8 cellular contexts compared by ENCODE assay signal in genomic region chr16:70737377-70738082, GRCh38. TPM values are rescaled to one million over a fixed set of nuclear protein-coding genes. Genes with fewer than 3 reads are reported as not detected.
DNase-seq lines count a peak whose midpoint lies in the region; ATAC-seq and TF ChIP-seq lines count a peak whose summit lies in the region.

No MANE protein-coding gene starts in this region.

- H3K27ac ChIP-seq in HUES64 (ENCODE audit: low read depth, low read length) = peak overlapping the region; percentile 25; the same call in 1 of the 2 replicates
- peak overlapping the region; percentile 84 to 98 (median 91) for H3K27ac ChIP-seq in sigmoid colon

- intact Hi-C loops in sigmoid colon (cut with DNase I) = loop anchor here (1.0 to 5.0 kb wide), 2 partner anchors 35 to 57 kb away; no protein-coding TSS in a partner anchor

- H3K27me3 ChIP-seq in HUES64 (ENCODE audit: insufficient read depth, low read length) (no peaks in the 10 kb centered on the region), sigmoid colon (no peaks in the 10 kb centered on the region)

- H3K9ac ChIP-seq in HUES64 (ENCODE audit: low read depth, low read length) = no peak overlapping the region

- 91% methylated on average over 21 of the region's 21 CpGs for WGBS in HUES64
- 44 to 74% methylated on average over 21 of the region's 21 CpGs for WGBS in sigmoid colon, 2 donors

- TF ChIP-seq POLR2A in sigmoid colon (IDR thresholded peaks at IDR 0.05) = peak in 1 of 2 donors; percentile 20

- peak; percentile 87 for ATAC-seq in GM19467 (IDR thresholded peaks at IDR 0.05; ENCODE audit: unreplicated experiment)

- TF ChIP-seq EP300 in sigmoid colon (IDR thresholded peaks at IDR 0.05) = peak; percentile 77 to 96 (median 91)

- no peaks in the 10 kb centered on the region for H3K9me3 ChIP-seq in HUES64 (ENCODE audit: insufficient read depth, low read depth, low read length)
- H3K9me3 ChIP-seq in sigmoid colon = no peaks in the 10 kb centered on the region

- no peak for TF ChIP-seq CTCF in sigmoid colon (IDR thresholded peaks at IDR 0.05)

- peaks cover 9% of the 10 kb centered on the region; the same call in 1 of the 2 replicates for H3K4me1 ChIP-seq in HUES64 (ENCODE audit: insufficient read depth, low read length)
- H3K4me1 ChIP-seq in sigmoid colon = peaks cover 0 to 66% (median 55%) of the 10 kb centered on the region in 4 donors

- H3K4me3 ChIP-seq in HUES64 (ENCODE audit: low read length) (no peak overlapping the region), sigmoid colon (no peak overlapping the region)

- H3K36me3 ChIP-seq in HUES64 (ENCODE audit: insufficient read depth, low read length) = peaks cover 10% of the 10 kb centered on the region; the same call in 1 of the 2 replicates
- H3K36me3 ChIP-seq in sigmoid colon = peaks cover 0 to 4% (median 0%) of the 10 kb centered on the region in 4 donors

- peak; percentile 93 for DNase-seq in AG20443 (ENCODE audit: low spot score)
- peak; percentile 70 for DNase-seq in activated T-cell treated with anti-CD3 and anti-CD28 coated beads for 24 hours (ENCODE audit: low read depth)
- peak; percentile 100 for DNase-seq in fibroblast of gingiva (ENCODE audit: low read depth)
- peak; percentile 91 for DNase-seq in sigmoid colon
- DNase-seq in NCI-H1436 treated with DMSO at 0.1 percent for 48 hours (lab: John Stamatoyannopoulos, UW) = no peak
- no peak for DNase-seq in NCI-H2029 (lab: John Stamatoyannopoulos, UW)

RNA-seq across cellular contexts. Expression of gene MTSS2, which starts 51.7 kb away (rescaled TPM):
- 35.2 TPM for polyA plus RNA-seq in HUES64 (2013, experiment 1 of 2)
- 34.0 TPM for polyA plus RNA-seq in HUES64 (2013, experiment 2 of 2)
- total RNA-seq in sigmoid colon = 10 to 100 TPM; 36.4 to 100.0 (median 60.7) TPM
- polyA plus RNA-seq in sigmoid colon = 10 to 100 TPM in 2 of 3 donors, 1 to 10 TPM in 1; 5.4 to 28.2 (median 10.9) TPM

Comparison
In these comparisons a context has a peak if more than half of its experiments do, and no peak if none do; other contexts are left out.
1. DNase-seq: peak in AG20443 (single experiment), activated T-cell treated with anti-CD3 and anti-CD28 coated beads for 24 hours (single experiment), fibroblast of gingiva (single experiment) and sigmoid colon (single experiment); none in NCI-H1436 treated with DMSO at 0.1 percent for 48 hours (single experiment) and NCI-H2029 (single experiment).